In the genomic region with DNA sequence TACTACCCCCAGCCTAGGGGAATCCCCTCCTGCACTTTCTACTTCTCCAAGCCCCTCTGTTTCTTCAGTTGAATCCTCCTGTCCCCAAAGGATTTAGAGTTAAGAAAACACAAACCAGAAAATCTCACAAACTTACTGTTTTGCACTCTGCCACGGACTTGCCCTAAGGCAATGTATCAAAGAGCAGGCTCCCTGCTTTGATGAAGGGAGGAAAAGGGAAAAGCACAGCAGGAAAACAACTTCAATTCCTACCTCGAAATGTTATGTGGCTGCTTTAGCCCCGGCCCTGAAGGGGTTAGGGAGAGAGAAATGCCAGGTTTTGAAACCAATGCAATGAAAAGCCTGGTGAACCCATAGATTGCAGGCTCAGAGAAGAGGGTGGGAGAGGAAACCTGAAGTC, we compare ENCODE assay signal across 19 cellular contexts.
"Had no signal": no experiment of that assay in that cellular context is flagged by ENCODE, and none has a peak within 500 bp of the region (broad histone marks: within the 10 kb centered on the region; RNA-seq: fewer than 3 reads in every experiment).

No MANE protein-coding gene starts in this region.

- H3K36me3 ChIP-seq: heart left ventricle, lower lobe of right lung, tibial nerve had no signal

- FAIRE-seq: bronchial epithelial cell, kidney, urothelium cell line had no signal

- H3K27ac ChIP-seq: epithelial cell of prostate, heart left ventricle, lower lobe of right lung, tibial nerve, VCaP had no signal

- H3K4me3 ChIP-seq: heart left ventricle, lower lobe of right lung, mucosa of descending colon, tibial nerve had no signal

- H3K27me3 ChIP-seq: tibial nerve had no signal

- DNase-seq: activated CD4-positive, alpha-beta T cell treated with anti-CD3 and anti-CD28 coated beads, Interleukin-2, amount 10 ng/mL, durations not matched to agents 7 days and 5 days; activated naive CD4-positive, alpha-beta T cell treated with Interleukin-2 at 50 U/mL for 16 hours; activated naive CD8-positive, alpha-beta T cell treated with anti-CD3 and anti-CD28 coated beads for 36 hours; activated T-cell treated with anti-CD3 and anti-CD28 coated beads, Interleukin-2, amount 50 U/mL, for 1 hour; amniotic stem cell; cortex of kidney; heart left ventricle; kidney; lower lobe of right lung; mesendoderm; mucosa of descending colon; stimulated activated CD4-positive, alpha-beta T cell treated with anti-CD3 and anti-CD28 coated beads, Interleukin-2, amount 100 ng/mL, for 48 hours; stimulated activated naive CD8-positive, alpha-beta T cell treated with anti-CD3 and anti-CD28 coated beads, Interleukin-15, Interleukin-2, amounts not matched to agents 100 U/mL and 50 U/mL, for 24 hours had no signal

- ATAC-seq: activated CD4-positive, CD25-positive, alpha-beta regulatory T cell treated with anti-CD3 and anti-CD28 coated beads, Interleukin-2, amount 50 U/mL, for 24 hours; heart left ventricle; lower lobe of right lung; mucosa of descending colon had no signal

- H3K9me3 ChIP-seq: lower lobe of right lung, mucosa of descending colon had no signal

- H3K4me1 ChIP-seq: heart left ventricle, lower lobe of right lung, tibial nerve had no signal
